In the genomic region with DNA sequence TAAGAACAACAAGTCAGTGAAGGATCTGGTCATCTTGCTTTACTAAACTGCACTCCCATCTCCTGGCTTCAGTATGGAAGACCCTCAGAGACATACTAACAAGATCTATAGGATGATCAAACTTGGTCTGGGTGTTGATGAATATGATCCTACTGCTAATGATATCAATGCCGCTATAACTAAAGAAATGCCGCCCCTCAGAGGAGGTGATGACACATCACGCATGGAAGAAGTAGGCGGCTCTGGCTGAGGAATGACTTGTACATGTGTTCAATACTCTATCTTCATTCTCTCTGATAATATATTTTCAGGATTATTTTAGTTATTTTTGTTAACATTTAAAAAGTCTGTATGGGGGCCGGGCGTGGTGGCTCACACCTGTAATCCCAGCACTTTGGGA, we compare ENCODE assay signal across 20 cellular contexts. TPM values are rescaled to one million over a fixed set of nuclear protein-coding genes. Genes with fewer than 3 reads are reported as not detected.
A peak's percentile ranks its signal among the peaks of the same experiment; 100 is the strongest.
DNase-seq lines count a peak whose midpoint lies in the region; ATAC-seq, FAIRE-seq and TF ChIP-seq lines count a peak whose summit lies in the region.
"Had no signal": no experiment of that assay in that cellular context is flagged by ENCODE, and none has a peak within 500 bp of the region (broad histone marks: within the 10 kb centered on the region; RNA-seq: fewer than 3 reads in every experiment).

No MANE protein-coding gene starts in this region.

- H3K4me3 ChIP-seq in bronchial epithelial cell (ENCODE audit: low read depth, low read length): no peak overlapping the region
- H3K4me3 ChIP-seq: A549, pancreas, upper lobe of right lung had no signal

- H3K27me3 ChIP-seq in H9 (ENCODE audit: insufficient read depth, low read length) (no peaks in the 10 kb centered on the region), bronchial epithelial cell (ENCODE audit: control insufficient read depth, insufficient read depth, low read length) (peaks cover 1% of the 10 kb centered on the region)
- H3K27me3 ChIP-seq: pancreas, upper lobe of right lung had no signal

- H3T11ph ChIP-seq in H9 (ENCODE audit: low read length): no peak overlapping the region

- no peaks in the 10 kb centered on the region for H3K9me3 ChIP-seq in H9 (ENCODE audit: control insufficient read depth, low read depth, low read length)
- H3K9me3 ChIP-seq: A549, pancreas, upper lobe of right lung had no signal

- H4K91ac ChIP-seq in H9 (ENCODE audit: insufficient read length, low read depth, low read length): no peak overlapping the region

- H2AK5ac ChIP-seq in H9 (ENCODE audit: insufficient read length, low read length): no peak overlapping the region

- no peak overlapping the region for H4K5ac ChIP-seq in H9 (ENCODE audit: insufficient read length, low read depth, low read length)

- no peak overlapping the region for H2BK20ac ChIP-seq in H9 (ENCODE audit: low read depth, low read length, poor library complexity, severe bottlenecking)

- H3K9ac ChIP-seq in H9 (ENCODE audit: extremely low read depth, insufficient read length, low read length): no peak overlapping the region

- no peak overlapping the region for H2BK120ac ChIP-seq in H9 (ENCODE audit: low read depth, low read length, poor library complexity, severe bottlenecking)

- no peaks in the 10 kb centered on the region for H3K4me1 Mint-ChIP-seq in H9
- H3K4me1 Mint-ChIP-seq: naive thymus-derived CD4-positive, alpha-beta T cell had no signal

- H3K4ac ChIP-seq in H9 (ENCODE audit: low read depth, low read length): no peak overlapping the region

- H3K27me3 Mint-ChIP-seq in H9 (ENCODE audit: low read depth): peaks cover 12% of the 10 kb centered on the region

- H3K4me3 Mint-ChIP-seq in H9: no peak overlapping the region; a peak in 1 of 5 replicates
- H3K4me3 Mint-ChIP-seq: activated naive CD4-positive, alpha-beta T cell treated with anti-CD3 and anti-CD28 coated beads for 36 hours; naive thymus-derived CD4-positive, alpha-beta T cell had no signal

- H3K36me3 ChIP-seq in bronchial epithelial cell (ENCODE audit: control insufficient read depth, insufficient read depth, low read length): no peaks in the 10 kb centered on the region
- H3K36me3 ChIP-seq: pancreas, upper lobe of right lung had no signal

- no peak overlapping the region for H2BK5ac ChIP-seq in H9 (ENCODE audit: insufficient read length, low read length)

- FAIRE-seq in bronchial epithelial cell (lab: Jason Lieb, UNC): peak; percentile 66
- FAIRE-seq: A549, astrocyte, kidney, pancreas had no signal

- H3K4me2 ChIP-seq in H9 (ENCODE audit: insufficient read depth, insufficient read length, low read length): no peak overlapping the region
- H3K4me2 ChIP-seq: A549 had no signal

- ATAC-seq in GM18873 (IDR thresholded peaks at IDR 0.05; ENCODE audit: low FRiP score, unreplicated experiment): no peak
- ATAC-seq in GM19463 (IDR thresholded peaks at IDR 0.05; ENCODE audit: unreplicated experiment): no peak
- ATAC-seq: A549; naive thymus-derived CD4-positive, alpha-beta T cell; pancreas; upper lobe of right lung had no signal

- no peak overlapping the region for H3K27ac Mint-ChIP-seq in H9
- H3K27ac Mint-ChIP-seq: activated naive CD4-positive, alpha-beta T cell treated with anti-CD3 and anti-CD28 coated beads for 36 hours; naive thymus-derived CD4-positive, alpha-beta T cell had no signal

- no CpG with 5 or more reads among the region's 6 CpGs for WGBS in H9 (ENCODE audit: extremely low coverage, insufficient read length, low lambda C conversion rate)

- H3K36me3 Mint-ChIP-seq in H9 (ENCODE audit: insufficient read depth in 1 of 3, low read depth in 3 of 3): no peaks in the 10 kb centered on the region

- DNase-seq in NCI-H1436 (lab: John Stamatoyannopoulos, UW): peak; percentile 18
- no peak for DNase-seq in NCI-H1436 treated with DMSO at 0.1 percent for 48 hours (lab: John Stamatoyannopoulos, UW)
- DNase-seq in H9: no peak
- DNase-seq in NCI-H526 treated with DMSO at 0.1 percent for 48 hours (lab: John Stamatoyannopoulos, UW): peak; percentile 18
- DNase-seq in bronchial epithelial cell (ENCODE audit: low read depth): peak; percentile 7
- DNase-seq in activated gamma-delta T cell (lab: John Stamatoyannopoulos, UW): no peak
- DNase-seq: activated naive CD4-positive, alpha-beta T cell treated with anti-CD3 and anti-CD28 coated beads for 36 hours; activated T-cell treated with anti-CD3 and anti-CD28 coated beads for 4 hours; C1 segment of cervical spinal cord; H7; hypothalamus; kidney; naive thymus-derived CD4-positive, alpha-beta T cell; NCI-H2227 treated with DMSO at 0.1 percent for 48 hours; pancreas; upper lobe of right lung had no signal

- H3K79me2 ChIP-seq in H9 (ENCODE audit: insufficient read depth, low read length): no peaks in the 10 kb centered on the region

- no peaks in the 10 kb centered on the region for H3K23me2 ChIP-seq in H9 (ENCODE audit: insufficient read length, low read depth, low read length, poor library complexity, severe bottlenecking)

- no peak overlapping the region for H3K18ac ChIP-seq in H9 (ENCODE audit: insufficient read length, low read depth, low read length)

- no peaks in the 10 kb centered on the region for H3K9me3 Mint-ChIP-seq in H9
- H3K9me3 Mint-ChIP-seq: activated naive CD4-positive, alpha-beta T cell treated with anti-CD3 and anti-CD28 coated beads for 36 hours; naive thymus-derived CD4-positive, alpha-beta T cell had no signal

- no peak overlapping the region for H2BK12ac ChIP-seq in H9 (ENCODE audit: insufficient read length, low read depth, low read length)

- H3K4me1 ChIP-seq in H9 (ENCODE audit: insufficient read depth, low read length): no peaks in the 10 kb centered on the region
- H3K4me1 ChIP-seq: A549, pancreas, upper lobe of right lung had no signal

- H3K56ac ChIP-seq in H9 (ENCODE audit: insufficient read length, low read depth, low read length): no peak overlapping the region

- no peaks in the 10 kb centered on the region for H4K20me1 ChIP-seq in H9 (ENCODE audit: control insufficient read depth, insufficient read depth, insufficient read length)

- no peak overlapping the region for H3K23ac ChIP-seq in H9 (ENCODE audit: insufficient read length, low read depth, low read length)

- H3K79me1 ChIP-seq in H9 (ENCODE audit: insufficient read depth, low read depth, low read length, poor library complexity, severe bottlenecking): no peaks in the 10 kb centered on the region

- H3K27ac ChIP-seq in H9 (ENCODE audit: insufficient read length, low read depth, low read length): no peak overlapping the region
- H3K27ac ChIP-seq: A549, pancreas, upper lobe of right lung had no signal

- no peak overlapping the region for H2AFZ ChIP-seq in H9 (ENCODE audit: low read length)

- TF ChIP-seq CTCF in H9 (conservative IDR thresholded peaks at IDR 0.05): peak; percentile 35; the same call in 1 of the 3 replicates
- TF ChIP-seq CTCF in bronchial epithelial cell (IDR thresholded peaks at IDR 0.05; ENCODE audit: insufficient read depth, low read length, severe bottlenecking): no peak

- no peak overlapping the region for H4K8ac ChIP-seq in H9 (replicated peaks; ENCODE audit: insufficient read length, low read depth, low read length)

- no peak overlapping the region for H3K14ac ChIP-seq in H9 (ENCODE audit: insufficient read depth, low read length)

- no peak overlapping the region for H2BK15ac ChIP-seq in H9 (ENCODE audit: low read depth, low read length)

RNA-seq across cellular contexts. Expression of gene EIF2B5, which starts 17.5 kb away (rescaled TPM):
- total RNA-seq in H9 (2021) (38.4 and 42.0 TPM in 2 replicates), bronchial epithelial cell (42.1 and 46.1 TPM in 2 replicates)

RNA-seq across cellular contexts. Expression of gene HTR3E, which starts 20.8 kb away (rescaled TPM):
- total RNA-seq in H9 (2021) (not detected in 2 replicates), bronchial epithelial cell (not detected in 2 replicates)
- total RNA-seq: activated naive CD4-positive, alpha-beta T cell treated with anti-CD3 and anti-CD28 coated beads for 36 hours; astrocyte; H7; kidney; naive thymus-derived CD4-positive, alpha-beta T cell; upper lobe of right lung had no signal

RNA-seq across cellular contexts. Expression of gene DVL3, which starts 37.5 kb away (rescaled TPM):
- 64.7 and 69.7 TPM in 2 replicates for total RNA-seq in H9 (2021)
- 22.6 and 30.2 TPM in 2 replicates for total RNA-seq in bronchial epithelial cell

RNA-seq across cellular contexts. Expression of gene AP2M1, which starts 57.0 kb away (rescaled TPM):
- total RNA-seq in H9 (2021): 443 and 459 TPM in 2 replicates
- total RNA-seq in bronchial epithelial cell: 262 and 275 TPM in 2 replicates

Comparison
In these comparisons a context has a peak if more than half of its experiments do, and no peak if none do; other contexts are left out.
1. DNase-seq: peak in NCI-H1436 (single experiment), NCI-H526 treated with DMSO at 0.1 percent for 48 hours (single experiment) and bronchial epithelial cell (single experiment); none in NCI-H1436 treated with DMSO at 0.1 percent for 48 hours (single experiment), H9 (single experiment) and activated gamma-delta T cell (single experiment).